In the genomic region with DNA sequence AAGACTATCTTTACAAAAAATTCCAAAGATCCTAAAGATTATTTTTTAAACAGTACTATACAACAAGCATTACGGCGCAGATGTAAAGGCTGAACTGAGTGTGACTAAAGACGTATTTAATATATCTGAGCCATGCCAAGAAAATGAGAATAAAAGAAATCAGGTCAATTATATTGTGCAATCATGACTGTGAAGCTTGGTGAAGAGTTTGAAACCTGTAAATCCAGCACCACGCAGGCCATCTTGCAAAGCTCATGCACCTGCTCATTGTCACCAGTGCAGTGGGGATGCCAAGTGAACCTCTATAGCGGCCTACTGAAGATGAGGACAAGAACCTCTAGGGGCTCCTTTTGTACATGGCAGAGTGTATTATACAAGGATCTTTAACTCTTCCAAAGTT, we compare ENCODE assay signal across 29 cellular contexts.
"Had no signal": no experiment of that assay in that cellular context is flagged by ENCODE, and none has a peak within 500 bp of the region (broad histone marks: within the 10 kb centered on the region; RNA-seq: fewer than 3 reads in every experiment).

No MANE protein-coding gene starts in this region.

- H3K9ac ChIP-seq: neural progenitor cell had no signal

- H3K4me3 Mint-ChIP-seq: natural killer cell; nephron; neural progenitor cell; stimulated activated memory B cell treated with anti-CD40 and anti-IgM and Interleukin-4, amounts not matched to agents 10 μg/mL and 1 μg/mL and 100 μg/mL, for 72 hours; stimulated activated naive CD8-positive, alpha-beta T cell treated with anti-CD3 and anti-CD28 coated beads, Interleukin-15, amount 100 ng/mL, for 72 hours; type B pancreatic cell had no signal

- H3K36me3 ChIP-seq: neural progenitor cell, ovary, prostate gland, suprapubic skin, tibial artery, transverse colon, upper lobe of right lung, uterus had no signal

- H3K27me3 Mint-ChIP-seq: naive thymus-derived CD4-positive, alpha-beta T cell; stimulated activated memory B cell treated with anti-CD40 and anti-IgM and Interleukin-4, amounts not matched to agents 10 μg/mL and 1 μg/mL and 100 μg/mL, for 72 hours; stimulated activated naive CD8-positive, alpha-beta T cell treated with anti-CD3 and anti-CD28 coated beads, Interleukin-15, amount 100 ng/mL, for 72 hours; type B pancreatic cell had no signal

- H3K27me3 ChIP-seq: neural progenitor cell, ovary, spleen, suprapubic skin, testis, tibial artery, transverse colon, upper lobe of right lung, uterus had no signal

- H3K4me3 ChIP-seq: neural progenitor cell, ovary, prostate gland, skin epidermis, smooth muscle cell, spleen, suprapubic skin, testis, tibial artery, transverse colon, upper lobe of right lung, uterus had no signal

- H3K9me3 Mint-ChIP-seq: natural killer cell; stimulated activated memory B cell treated with anti-CD40 and anti-IgM and Interleukin-4, amounts not matched to agents 10 μg/mL and 1 μg/mL and 100 μg/mL, for 72 hours; stimulated activated naive CD8-positive, alpha-beta T cell treated with anti-CD3 and anti-CD28 coated beads, Interleukin-15, amount 100 ng/mL, for 72 hours had no signal

- DNase-seq: naive thymus-derived CD4-positive, alpha-beta T cell; natural killer cell; occipital lobe; ovary; right cardiac atrium; spleen; stimulated activated CD4-positive, alpha-beta T cell treated with anti-CD3 and anti-CD28 coated beads, Interleukin-12 subunit alpha, Interleukin-12 subunit beta, amount 100 ng/mL, for 4 hours; stimulated activated CD4-positive, alpha-beta T cell treated with anti-CD3 and anti-CD28 coated beads, Interleukin-1b, Interleukin-23, amount 100 ng/mL, for 48 hours; stimulated activated CD4-positive, alpha-beta T cell treated with anti-CD3 and anti-CD28 coated beads, Interleukin-4, amount 100 ng/mL, for 1 hour; stimulated activated CD4-positive, alpha-beta T cell treated with anti-CD3 and anti-CD28 coated beads, Interleukin-4, amount 100 ng/mL, for 4 hours; stimulated activated CD8-positive, alpha-beta memory T cell treated with anti-CD3 and anti-CD28 coated beads, Interleukin-4, amount 100 ng/mL, for 48 hours; stimulated activated naive CD4-positive, alpha-beta T cell; stimulated activated naive CD8-positive, alpha-beta T cell treated with anti-CD3 and anti-CD28 coated beads, Interleukin-15, amount 100 ng/mL, for 72 hours; stimulated activated naive CD8-positive, alpha-beta T cell treated with anti-CD3 and anti-CD28 coated beads, Interleukin-15, Interleukin-2, amounts not matched to agents 100 U/mL and 50 U/mL, for 24 hours; substantia nigra; testis; tibial artery; transverse colon; upper lobe of right lung; uterus had no signal

- ATAC-seq: naive thymus-derived CD4-positive, alpha-beta T cell; natural killer cell; right cardiac atrium; sciatic nerve; stimulated activated memory B cell treated with anti-CD40 and anti-IgM and Interleukin-4, amounts not matched to agents 10 μg/mL and 1 μg/mL and 100 μg/mL, for 72 hours; stimulated activated naive CD8-positive, alpha-beta T cell treated with anti-CD3 and anti-CD28 coated beads, Interleukin-15, amount 100 ng/mL, for 72 hours; stimulated activated naive CD8-positive, alpha-beta T cell treated with anti-CD3 and anti-CD28 coated beads, Interleukin-15, Interleukin-2, amounts not matched to agents 100 U/mL and 50 U/mL, for 24 hours; upper lobe of right lung had no signal

- H3K9me3 ChIP-seq: ovary, prostate gland, spleen, suprapubic skin, testis, tibial artery, transverse colon, upper lobe of right lung, uterus had no signal

- H3K4me2 ChIP-seq: neural progenitor cell, smooth muscle cell had no signal

- H2AFZ ChIP-seq: neural progenitor cell had no signal

- H3K4me1 ChIP-seq: neural progenitor cell, suprapubic skin, upper lobe of right lung, uterus had no signal

- H3K27ac ChIP-seq: neural progenitor cell, ovary, prostate gland, skin epidermis, spleen, suprapubic skin, testis, tibial artery, transverse colon, upper lobe of right lung, uterus had no signal

- H3K27ac Mint-ChIP-seq: natural killer cell; neural progenitor cell; stimulated activated memory B cell treated with anti-CD40 and anti-IgM and Interleukin-4, amounts not matched to agents 10 μg/mL and 1 μg/mL and 100 μg/mL, for 72 hours; type B pancreatic cell had no signal
